In the genomic region with DNA sequence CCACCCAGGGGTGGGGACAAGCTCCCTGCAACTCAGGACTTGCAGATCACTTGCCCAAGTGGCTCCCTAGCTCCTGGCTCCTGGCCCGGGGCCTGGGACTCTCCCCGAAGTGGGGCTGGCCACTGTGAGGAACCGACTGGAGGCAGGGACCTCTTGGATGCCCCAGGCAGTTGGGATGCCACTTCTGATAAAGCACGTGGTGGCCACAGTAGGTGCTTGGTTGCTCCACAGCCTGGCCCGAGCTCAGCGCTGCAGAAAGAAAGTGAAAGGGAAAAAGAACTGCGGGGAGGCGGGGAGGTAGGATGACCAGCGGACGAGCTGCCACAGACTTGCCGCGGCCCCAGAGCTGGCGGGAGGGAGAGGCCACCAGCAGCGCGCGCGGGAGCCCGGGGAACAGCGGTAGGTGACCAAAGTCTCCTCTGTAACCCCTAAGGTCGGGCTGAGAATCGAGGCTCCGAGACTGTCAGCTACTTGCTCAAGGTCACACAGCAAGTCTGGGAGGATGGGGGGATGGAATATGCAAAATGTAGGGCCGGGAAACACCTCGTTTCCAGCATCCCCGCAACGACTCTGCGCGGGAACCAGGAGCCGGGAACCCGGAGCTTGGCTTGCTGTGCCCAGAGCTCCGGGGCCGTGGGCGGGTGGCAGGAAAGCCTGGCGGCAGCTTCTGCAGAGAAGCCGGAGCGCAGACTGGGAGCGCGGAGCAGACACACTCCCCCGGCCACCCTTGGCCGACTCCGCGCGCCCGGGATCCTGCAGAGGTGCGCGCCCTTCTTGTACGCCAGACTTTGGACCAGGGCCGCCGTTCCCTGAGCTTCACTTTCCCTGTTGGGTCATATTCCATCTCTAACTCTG, we compare ENCODE assay signal across 8 cellular contexts. TPM values are rescaled to one million over a fixed set of nuclear protein-coding genes. Genes with fewer than 3 reads are reported as not detected.
DNase-seq lines count a peak whose midpoint lies in the region; ATAC-seq and TF ChIP-seq lines count a peak whose summit lies in the region.

No MANE protein-coding gene starts in this region.

- TF ChIP-seq CTCF in retinal pigment epithelial cell (conservative IDR thresholded peaks at IDR 0.05; ENCODE audit: low read depth, low read length) = no peak

- peak overlapping the region; percentile 40 for H3K4me3 ChIP-seq in retinal pigment epithelial cell (ENCODE audit: low read length)

- H3K4me1 Mint-ChIP-seq in activated T-helper 17 cell treated with anti-CD3 and anti-CD28 coated beads, Interleukin-2, amount 50 U/mL, for 72 hours = peaks cover 41% of the 10 kb centered on the region

- DNase-seq in NCI-H748 (lab: John Stamatoyannopoulos, UW; ENCODE audit: unreplicated experiment) = peak; percentile 19
- no peak for DNase-seq in NCI-H748 treated with DMSO at 0.1 percent for 48 hours (lab: John Stamatoyannopoulos, UW)
- peak; percentile 49 for DNase-seq in left cardiac atrium
- no peak for DNase-seq in retinal pigment epithelial cell (ENCODE audit: low read depth)
- no peak for DNase-seq in Kasumi-1 (lab: John Stamatoyannopoulos, UW)
- no peak for DNase-seq in NCI-H2227 (lab: John Stamatoyannopoulos, UW; ENCODE audit: unreplicated experiment)

- intact Hi-C loops in left cardiac atrium (cut with DNase I) = loop anchor here in 1 of 2 donors (5.0 kb wide), 1 partner anchor 42 kb away; no protein-coding TSS in a partner anchor

- peak overlapping the region; percentile 77 for H3K4me3 Mint-ChIP-seq in activated T-helper 17 cell treated with anti-CD3 and anti-CD28 coated beads, Interleukin-2, amount 50 U/mL, for 72 hours

- H3K9me3 Mint-ChIP-seq in activated T-helper 17 cell treated with anti-CD3 and anti-CD28 coated beads, Interleukin-2, amount 50 U/mL, for 72 hours = no peaks in the 10 kb centered on the region

- no peak overlapping the region for H3K27ac Mint-ChIP-seq in activated T-helper 17 cell treated with anti-CD3 and anti-CD28 coated beads, Interleukin-2, amount 50 U/mL, for 72 hours

- peak; percentile 26 for ATAC-seq in HG03280 (IDR thresholded peaks at IDR 0.05; ENCODE audit: unreplicated experiment)
- peak; percentile 16 for ATAC-seq in activated T-helper 17 cell treated with anti-CD3 and anti-CD28 coated beads, Interleukin-2, amount 50 U/mL, for 72 hours (replicated peaks)
- ATAC-seq in left cardiac atrium = peak; percentile 62 to 70

- peaks cover 40% of the 10 kb centered on the region for H3K27me3 Mint-ChIP-seq in activated T-helper 17 cell treated with anti-CD3 and anti-CD28 coated beads, Interleukin-2, amount 50 U/mL, for 72 hours

- no peaks in the 10 kb centered on the region for H3K36me3 Mint-ChIP-seq in activated T-helper 17 cell treated with anti-CD3 and anti-CD28 coated beads, Interleukin-2, amount 50 U/mL, for 72 hours (ENCODE audit: low read depth)

RNA-seq across cellular contexts. Expression of gene CIITA, which starts 1.9 kb away (rescaled TPM):
- total RNA-seq in activated T-helper 17 cell treated with anti-CD3 and anti-CD28 coated beads, Interleukin-2, amount 50 U/mL, for 72 hours = 10 to 100 TPM in 1 of 2 donors, 1 to 10 TPM in 1; 8.6 to 64.2 TPM
- 1 to 10 TPM; 6.6 to 9.9 TPM for total RNA-seq in left cardiac atrium

Comparison
In these comparisons a context has a peak if more than half of its experiments do, and no peak if none do; other contexts are left out.
1. DNase-seq: peak in NCI-H748 (single experiment) and left cardiac atrium (single experiment); none in NCI-H748 treated with DMSO at 0.1 percent for 48 hours (single experiment), retinal pigment epithelial cell (single experiment), Kasumi-1 (0 of 2) and NCI-H2227 (single experiment).
2. ATAC-seq: peak in every context shown above with its lines; median percentile 66 in left cardiac atrium; 26 in HG03280; 16 in activated T-helper 17 cell treated with anti-CD3 and anti-CD28 coated beads, Interleukin-2, amount 50 U/mL, for 72 hours.